ENCODE assay signal across 1 cellular context in genomic region chr5:54009357-54009756, GRCh38.
TF ChIP-seq lines count a peak whose summit lies in the region.

No MANE protein-coding gene starts in this region.

TF ChIP-seq in IMR-90, 13 proteins besides CTCF, POLR2A, EP300 and RAD21 (continued from another document):
- TF ChIP-seq USF2 (IDR thresholded peaks at IDR 0.05; ENCODE audit: low read depth, low read length) = no peak
- TF ChIP-seq MAZ (IDR thresholded peaks at IDR 0.05; ENCODE audit: borderline replicate concordance, low read depth, low read length) = no peak
- TF ChIP-seq SMC3 (IDR thresholded peaks at IDR 0.05; ENCODE audit: low read depth, low read length) = no peak
- TF ChIP-seq RCOR1 (IDR thresholded peaks at IDR 0.05; ENCODE audit: insufficient replicate concordance, low read length) = no peak
- TF ChIP-seq FOS (IDR thresholded peaks at IDR 0.05; ENCODE audit: low read depth, low read length) = no peak
- no peak for TF ChIP-seq BHLHE40 (IDR thresholded peaks at IDR 0.05; ENCODE audit: low read depth, low read length)
